In genomic region chr1:27363766-27364695, GRCh38 we compare ENCODE assay signal across 1 cellular context.
TF ChIP-seq lines count a peak whose summit lies in the region.

No MANE protein-coding gene starts in this region.

TF ChIP-seq in K562, 482 proteins besides CTCF, POLR2A, EP300 and RAD21:
- TF ChIP-seq ZNF146 (CRISPR knock-in tag; IDR thresholded peaks at IDR 0.05; ENCODE audit: unreplicated experiment) = no peak
- no peak for TF ChIP-seq ADNP (tag; IDR thresholded peaks at IDR 0.05)
- TF ChIP-seq ZFX (CRISPR knock-in tag; IDR thresholded peaks at IDR 0.05) = no peak
- TF ChIP-seq KDM5B (IDR thresholded peaks at IDR 0.05; ENCODE audit: insufficient replicate concordance, low read depth, low read length) = no peak
- no peak for TF ChIP-seq RBBP5 (IDR thresholded peaks at IDR 0.05; ENCODE audit: borderline replicate concordance, insufficient read depth, low read length, poor library complexity, severe bottlenecking)
- TF ChIP-seq RBFOX2 (IDR thresholded peaks at IDR 0.05; ENCODE audit: low read depth, low read length) = peak; percentile 15; the same call in 1 of the 2 replicates
- no peak for TF ChIP-seq OTX1 (CRISPR knock-in tag; IDR thresholded peaks at IDR 0.05)
- TF ChIP-seq NR2C1 (IDR thresholded peaks at IDR 0.05) = peak; percentile 95
- peak; percentile 91 for TF ChIP-seq NR2C1 (tag; IDR thresholded peaks at IDR 0.05)
- TF ChIP-seq TARDBP (IDR thresholded peaks at IDR 0.05) = no peak
- no peak for TF ChIP-seq SNAPC5 (CRISPR knock-in tag; IDR thresholded peaks at IDR 0.05)
- TF ChIP-seq ZNF3 (CRISPR knock-in tag; IDR thresholded peaks at IDR 0.05) = no peak
- TF ChIP-seq HDAC1 (IDR thresholded peaks at IDR 0.05) = 0 out of 4 replicates have a peak, but pooled peaks of 1 of the 2 experiments have one; percentile 32
- TF ChIP-seq E2F4 (CRISPR knock-in tag; IDR thresholded peaks at IDR 0.05; ENCODE audit: low read depth) = 0 out of 2 replicates have a peak, but pooled peaks have one; percentile 34
- no peak for TF ChIP-seq FOXO4 (CRISPR knock-in tag; IDR thresholded peaks at IDR 0.05)
- TF ChIP-seq KHSRP (IDR thresholded peaks at IDR 0.05) = no peak
- 0 out of 2 replicates have a peak, but pooled peaks have one; percentile 37 for TF ChIP-seq ATF2 (CRISPR knock-in tag; IDR thresholded peaks at IDR 0.05)
- no peak for TF ChIP-seq CREB3L1 (IDR thresholded peaks at IDR 0.05; ENCODE audit: borderline replicate concordance, low read depth)
- 0 out of 2 replicates have a peak, but pooled peaks have one; percentile 27 for TF ChIP-seq SP1 (CRISPR knock-in tag; IDR thresholded peaks at IDR 0.05)
- no peak for TF ChIP-seq PKNOX1 (IDR thresholded peaks at IDR 0.05)
- TF ChIP-seq ZNF511 (CRISPR knock-in tag; IDR thresholded peaks at IDR 0.05) = 0 out of 2 replicates have a peak, but pooled peaks have one; percentile 6
- no peak for TF ChIP-seq ZNF407 (IDR thresholded peaks at IDR 0.05; ENCODE audit: low read depth)
- no peak for TF ChIP-seq ZSCAN32 (CRISPR knock-in tag; IDR thresholded peaks at IDR 0.05)
- no peak for TF ChIP-seq HDAC3 (IDR thresholded peaks at IDR 0.05; ENCODE audit: borderline replicate concordance, partially characterized antibody)
- peak; percentile 88 for TF ChIP-seq NR2C2 (CRISPR knock-in tag; IDR thresholded peaks at IDR 0.05)
- peak; percentile 86 for TF ChIP-seq NR2C2 (tag; IDR thresholded peaks at IDR 0.05)
- no peak for TF ChIP-seq PRDM10 (IDR thresholded peaks at IDR 0.05; ENCODE audit: partially characterized antibody)
- 0 out of 2 replicates have a peak, but pooled peaks have one; percentile 46 for TF ChIP-seq ZC3H4 (CRISPR knock-in tag; IDR thresholded peaks at IDR 0.05; ENCODE audit: borderline replicate concordance)
- TF ChIP-seq ZNF143 (CRISPR knock-in tag; IDR thresholded peaks at IDR 0.05) = no peak
- no peak for TF ChIP-seq ZNF764 (CRISPR knock-in tag; IDR thresholded peaks at IDR 0.05; ENCODE audit: low read depth)
- no peak for TF ChIP-seq ZNF717 (CRISPR knock-in tag; IDR thresholded peaks at IDR 0.05)
- peak; percentile 16; the same call in 1 of the 2 replicates for TF ChIP-seq ZBTB7A (IDR thresholded peaks at IDR 0.05; ENCODE audit: borderline replicate concordance, control insufficient read depth, low read depth, low read length)
TF ChIP-seq in K562: peak in this region for 10.
